ENCODE assay signal across 18 cellular contexts in genomic region chr13:94061316-94061715, GRCh38.
A peak's percentile ranks its signal among the peaks of the same experiment; 100 is the strongest.
DNase-seq lines count a peak whose midpoint lies in the region; ATAC-seq and TF ChIP-seq lines count a peak whose summit lies in the region.
"Had no signal": no experiment of that assay in that cellular context is flagged by ENCODE, and none has a peak within 500 bp of the region (broad histone marks: within the 10 kb centered on the region; RNA-seq: fewer than 3 reads in every experiment).

No MANE protein-coding gene starts in this region.

- H2BK5ac ChIP-seq in mesenchymal stem cell (ENCODE audit: low read depth, low read length, poor library complexity, severe bottlenecking): no peak overlapping the region

- no peaks in the 10 kb centered on the region for H3K27me3 Mint-ChIP-seq in chondrocyte (ENCODE audit: low read depth)

- no peaks in the 10 kb centered on the region for H3K27me3 ChIP-seq in mesenchymal stem cell (ENCODE audit: control insufficient read depth in 1 of 2, insufficient read depth in 1 of 2, low read length in 2 of 2)
- H3K27me3 ChIP-seq: esophagus squamous epithelium, tibial nerve had no signal

- H4K8ac ChIP-seq in mesenchymal stem cell (ENCODE audit: low read length): no peak overlapping the region

- H3K9ac ChIP-seq in mesenchymal stem cell (ENCODE audit: low read length): no peak overlapping the region

- H3K36me3 Mint-ChIP-seq in chondrocyte (ENCODE audit: low read depth): no peaks in the 10 kb centered on the region
- H3K36me3 Mint-ChIP-seq: activated naive CD4-positive, alpha-beta T cell treated with anti-CD3 and anti-CD28 coated beads, Interleukin-2, amount 50 U/mL, for 72 hours had no signal

- no peak overlapping the region for H3K4me3 Mint-ChIP-seq in chondrocyte (ENCODE audit: unreplicated experiment)

- no peak overlapping the region for H2AFZ ChIP-seq in mesenchymal stem cell (ENCODE audit: low read depth, low read length)

- peaks cover 60% of the 10 kb centered on the region for H3K4me1 Mint-ChIP-seq in chondrocyte (ENCODE audit: low read depth)

- intact Hi-C loops in left colon (cut with DNase I, micrococcal nuclease): no loop called here

- no peak overlapping the region for H4K91ac ChIP-seq in mesenchymal stem cell (ENCODE audit: low read length)

- H3K79me1 ChIP-seq in mesenchymal stem cell (replicated peaks; ENCODE audit: low read length, poor library complexity, severe bottlenecking): no peaks in the 10 kb centered on the region

- peak overlapping the region; percentile 0 for H3K27ac Mint-ChIP-seq in chondrocyte (ENCODE audit: unreplicated experiment)
- H3K27ac Mint-ChIP-seq: activated naive CD4-positive, alpha-beta T cell treated with anti-CD3 and anti-CD28 coated beads, Interleukin-2, amount 50 U/mL, for 72 hours had no signal

- H2BK15ac ChIP-seq in mesenchymal stem cell (ENCODE audit: low read depth, poor library complexity, severe bottlenecking): no peak overlapping the region

- H3K14ac ChIP-seq in mesenchymal stem cell (ENCODE audit: low read length in 2 of 2): no peak overlapping the region

- WGBS in mesenchymal stem cell: 60% methylated on average over 1 of the region's 1 CpG

- H3K36me3 ChIP-seq in mesenchymal stem cell (ENCODE audit: control insufficient read depth in 1 of 2, insufficient read depth in 2 of 2, low read depth in 1 of 2, low read length in 2 of 2): no peaks in the 10 kb centered on the region
- H3K36me3 ChIP-seq: esophagus squamous epithelium, tibial nerve had no signal

- H3K4me1 ChIP-seq in mesenchymal stem cell (ENCODE audit: control insufficient read depth, insufficient read depth, low read depth, low read length): no peaks in the 10 kb centered on the region
- H3K4me1 ChIP-seq: esophagus squamous epithelium had no signal

- no peak overlapping the region for H3K18ac ChIP-seq in mesenchymal stem cell (ENCODE audit: low read depth in 1 of 2, low read length in 2 of 2)

- H3K27ac ChIP-seq in mesenchymal stem cell (ENCODE audit: low read length, poor library complexity, severe bottlenecking): no peak overlapping the region
- H3K27ac ChIP-seq in caudate nucleus (ENCODE audit: low read depth, low read length): no peak overlapping the region
- H3K27ac ChIP-seq: coronary artery, esophagus squamous epithelium, tibial nerve had no signal

- DNase-seq in AG10803 (ENCODE audit: low read depth): peak; percentile 65
- DNase-seq in M059J (ENCODE audit: low read depth): peak; percentile 2
- DNase-seq in chondrocyte (ENCODE audit: low spot score): no peak
- DNase-seq in mesenchymal stem cell: peak; percentile 23
- DNase-seq in Ammon's horn (ENCODE audit: low spot score): no peak
- no peak for DNase-seq in caudate nucleus (lab: John Stamatoyannopoulos, UW)
- DNase-seq in NCI-H2171 (lab: John Stamatoyannopoulos, UW): no peak
- DNase-seq in left colon: no peak
- DNase-seq: C1 segment of cervical spinal cord, esophagus squamous epithelium, midbrain, NCI-H1436 treated with DMSO at 0.1 percent for 48 hours, NCI-H526, posterior cingulate gyrus had no signal

- no peaks in the 10 kb centered on the region for H3K9me3 ChIP-seq in mesenchymal stem cell (ENCODE audit: control insufficient read depth, low read length)
- H3K9me3 ChIP-seq: esophagus squamous epithelium, tibial nerve had no signal

- no peak for TF ChIP-seq CTCF in AG10803 (conservative IDR thresholded peaks at IDR 0.05; ENCODE audit: low read length)
- no peak for TF ChIP-seq CTCF in chondrocyte (IDR thresholded peaks at IDR 0.05)

- ATAC-seq in left colon: no peak
- ATAC-seq: activated naive CD4-positive, alpha-beta T cell treated with anti-CD3 and anti-CD28 coated beads, Interleukin-2, amount 50 U/mL, for 72 hours; Right ventricle myocardium inferior had no signal

- no peak overlapping the region for H2BK12ac ChIP-seq in mesenchymal stem cell (ENCODE audit: low read length in 2 of 2)

- H2BK120ac ChIP-seq in mesenchymal stem cell (ENCODE audit: low read depth, low read length): no peak overlapping the region

- H3K9me3 Mint-ChIP-seq in chondrocyte (ENCODE audit: low read depth): no peaks in the 10 kb centered on the region
- H3K9me3 Mint-ChIP-seq: activated naive CD4-positive, alpha-beta T cell treated with anti-CD3 and anti-CD28 coated beads, Interleukin-2, amount 50 U/mL, for 72 hours had no signal

- H3K4me3 ChIP-seq in AG10803 (ENCODE audit: low read length) (no peak overlapping the region), mesenchymal stem cell (ENCODE audit: insufficient read depth in 1 of 2, low read depth in 1 of 2, low read length in 2 of 2) (no peak overlapping the region)
- H3K4me3 ChIP-seq: coronary artery, esophagus squamous epithelium, tibial nerve had no signal

- H3K4me2 ChIP-seq in mesenchymal stem cell (ENCODE audit: low read length, poor library complexity, severe bottlenecking): no peak overlapping the region

- no peak overlapping the region for H3K23ac ChIP-seq in mesenchymal stem cell (ENCODE audit: low read length in 2 of 2)

- H2AK5ac ChIP-seq in mesenchymal stem cell (ENCODE audit: low read length, severe bottlenecking): no peak overlapping the region

- H3K4ac ChIP-seq in mesenchymal stem cell (ENCODE audit: low read depth in 1 of 2, low read length in 2 of 2): no peak overlapping the region

Comparison
In these comparisons a context has a peak if more than half of its experiments do, and no peak if none do; other contexts are left out.
1. DNase-seq: peak in AG10803 (single experiment), M059J (single experiment) and mesenchymal stem cell (single experiment); none in chondrocyte (single experiment), Ammon's horn (single experiment), caudate nucleus (0 of 61), NCI-H2171 (single experiment) and left colon (0 of 2).